Comparison of ENCODE assay signal across 1 cellular context in genomic region chr10:131477457-131478205, GRCh38.
TF ChIP-seq lines count a peak whose summit lies in the region.

No MANE protein-coding gene starts in this region.

TF ChIP-seq in HCT116, 20 proteins besides CTCF, POLR2A, EP300 and RAD21 (continued from another document):
- TF ChIP-seq REST (IDR thresholded peaks at IDR 0.05; ENCODE audit: low read depth) (no peak), SP1 (IDR thresholded peaks at IDR 0.05; ENCODE audit: low read depth) (no peak), TCF7L2 (IDR thresholded peaks at IDR 0.05; ENCODE audit: borderline replicate concordance, extremely low read depth, insufficient read depth, insufficient read length) (no peak), EZH2 (IDR thresholded peaks at IDR 0.05) (no peak)
TF ChIP-seq in HCT116: peak in this region for 0.
